27 cellular contexts compared by ENCODE assay signal in the genomic region with DNA sequence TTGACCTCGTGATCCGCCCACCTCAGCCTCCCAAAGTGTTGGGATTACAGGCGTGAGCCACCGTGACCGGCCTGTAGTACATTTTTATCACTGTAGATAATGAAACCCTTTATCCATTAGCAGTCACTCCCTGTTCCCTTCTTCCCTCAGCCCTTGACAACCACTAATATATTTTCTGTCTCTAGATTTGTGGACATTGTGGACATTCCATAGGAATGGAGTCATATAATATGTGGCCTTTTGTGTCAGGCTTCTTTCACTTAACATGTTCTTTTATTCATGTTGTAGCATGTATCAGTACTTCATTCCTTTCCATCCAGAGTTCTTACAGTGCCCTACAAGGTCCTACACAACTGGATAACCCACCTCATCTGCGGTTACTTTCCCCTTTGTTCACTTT. TPM values are rescaled to one million over a fixed set of nuclear protein-coding genes. Genes with fewer than 3 reads are reported as not detected.
DNase-seq lines count a peak whose midpoint lies in the region; ATAC-seq, FAIRE-seq and TF ChIP-seq lines count a peak whose summit lies in the region.
"Had no signal": no experiment of that assay in that cellular context is flagged by ENCODE, and none has a peak within 500 bp of the region (broad histone marks: within the 10 kb centered on the region; RNA-seq: fewer than 3 reads in every experiment).

No MANE protein-coding gene starts in this region.

- H3K27ac ChIP-seq in astrocyte (ENCODE audit: low read depth, low read length) (no peak overlapping the region), small intestine (ENCODE audit: low read depth in 1 of 2, low read length in 1 of 2) (no peak overlapping the region)
- H3K27ac ChIP-seq: ascending aorta, colonic mucosa, KMS-11, lower lobe of right lung, spleen, thyroid gland had no signal

- 86 to 95% (median 93%) methylated on average over 6 of the region's 6 CpGs for WGBS in small intestine, 3 donors

- CTCF ChIA-PET in activated CD4-positive, alpha-beta memory T cell treated with anti-CD3 and anti-CD28 coated beads, Interleukin-2, amount 10 ng/mL, durations not matched to agents 7 days and 5 days (lab: Charles Lee), result no interaction called here

- TF ChIP-seq CTCF in astrocyte (IDR thresholded peaks at IDR 0.05; ENCODE audit: insufficient read depth, low read depth, low read length) (no peak), fibroblast of villous mesenchyme (IDR thresholded peaks at IDR 0.05; ENCODE audit: insufficient read depth, low read depth, low read length) (no peak)

- FAIRE-seq in astrocyte (lab: Jason Lieb, UNC) (no peak), small intestine (lab: Jason Lieb, UNC) (no peak)
- FAIRE-seq: GM12878, HTR-8/SVneo, islet of Langerhans, TTC549 had no signal

- H3K27me3 Mint-ChIP-seq in astrocyte (ENCODE audit: low read depth, unreplicated experiment), result no peaks in the 10 kb centered on the region
- no peaks in the 10 kb centered on the region for H3K27me3 Mint-ChIP-seq in activated CD4-positive, alpha-beta memory T cell treated with anti-CD3 and anti-CD28 coated beads, Interleukin-2, amount 10 ng/mL, durations not matched to agents 7 days and 5 days
- H3K27me3 Mint-ChIP-seq: activated naive CD4-positive, alpha-beta T cell treated with anti-CD3 and anti-CD28 coated beads, Interleukin-2, amount 50 U/mL, for 24 hours; stimulated activated naive CD8-positive, alpha-beta T cell treated with anti-CD3 and anti-CD28 coated beads, Interleukin-15, Interleukin-2, amounts not matched to agents 100 ng/mL and 50 ng/mL, for 24 hours; T-cell had no signal

- peak; percentile 33 for DNase-seq in LHCN-M2 (ENCODE audit: low read depth)
- no peak for DNase-seq in astrocyte (ENCODE audit: low read depth)
- peak; percentile 15 for DNase-seq in fibroblast of villous mesenchyme (ENCODE audit: low read depth)
- peak; percentile 25 for DNase-seq in small intestine
- DNase-seq in activated CD4-positive, alpha-beta memory T cell treated with anti-CD3 and anti-CD28 coated beads, Interleukin-2, amount 10 ng/mL, durations not matched to agents 7 days and 5 days, result no peak
- DNase-seq: colonic mucosa; DMS53; hypothalamus; lower lobe of right lung; NCI-H187; NCI-H69; SHP77 treated with DMSO at 0.1 percent for 48 hours; spleen; stimulated activated CD4-positive, alpha-beta T cell treated with anti-CD3 and anti-CD28 coated beads, Interleukin-4, amount 100 ng/mL, for 24 hours; T-cell; thyroid gland had no signal

- H3K4me1 Mint-ChIP-seq in astrocyte (ENCODE audit: low read depth, unreplicated experiment), result peaks cover 6% of the 10 kb centered on the region
- peaks cover 2% of the 10 kb centered on the region for H3K4me1 Mint-ChIP-seq in activated CD4-positive, alpha-beta memory T cell treated with anti-CD3 and anti-CD28 coated beads, Interleukin-2, amount 10 ng/mL, durations not matched to agents 7 days and 5 days
- H3K4me1 Mint-ChIP-seq: activated naive CD4-positive, alpha-beta T cell treated with anti-CD3 and anti-CD28 coated beads, Interleukin-2, amount 50 U/mL, for 24 hours; T-cell had no signal

- no peak overlapping the region for H3K4me3 Mint-ChIP-seq in astrocyte (ENCODE audit: unreplicated experiment)
- no peak overlapping the region for H3K4me3 Mint-ChIP-seq in activated CD4-positive, alpha-beta memory T cell treated with anti-CD3 and anti-CD28 coated beads, Interleukin-2, amount 10 ng/mL, durations not matched to agents 7 days and 5 days
- H3K4me3 Mint-ChIP-seq: activated naive CD4-positive, alpha-beta T cell treated with anti-CD3 and anti-CD28 coated beads, Interleukin-2, amount 50 U/mL, for 24 hours; activated T-helper 1 cell treated with anti-CD3 and anti-CD28 coated beads, Interleukin-12 subunit alpha, Interleukin-12 subunit beta, Interleukin-2, Interleukin-4 antibody, amounts not matched to agents 30 ng/mL and 10 ng/mL and 1 ng/mL, durations not matched to agents 14 hours and 24 hours and 36 hours; stimulated activated naive CD8-positive, alpha-beta T cell treated with anti-CD3 and anti-CD28 coated beads, Interleukin-15, Interleukin-2, amounts not matched to agents 100 ng/mL and 50 ng/mL, for 24 hours; T-cell had no signal

- H3K4me2 ChIP-seq in astrocyte (ENCODE audit: low read length), result no peak overlapping the region
- H3K4me2 ChIP-seq: KMS-11 had no signal

- peak overlapping the region; percentile 78 for H3K27ac Mint-ChIP-seq in astrocyte (ENCODE audit: unreplicated experiment)
- no peak overlapping the region for H3K27ac Mint-ChIP-seq in activated CD4-positive, alpha-beta memory T cell treated with anti-CD3 and anti-CD28 coated beads, Interleukin-2, amount 10 ng/mL, durations not matched to agents 7 days and 5 days
- H3K27ac Mint-ChIP-seq: activated naive CD4-positive, alpha-beta T cell treated with anti-CD3 and anti-CD28 coated beads, Interleukin-2, amount 50 U/mL, for 24 hours; activated T-helper 1 cell treated with anti-CD3 and anti-CD28 coated beads, Interleukin-12 subunit alpha, Interleukin-12 subunit beta, Interleukin-2, Interleukin-4 antibody, amounts not matched to agents 30 ng/mL and 10 ng/mL and 1 ng/mL, durations not matched to agents 14 hours and 24 hours and 36 hours; stimulated activated naive CD8-positive, alpha-beta T cell treated with anti-CD3 and anti-CD28 coated beads, Interleukin-15, Interleukin-2, amounts not matched to agents 100 ng/mL and 50 ng/mL, for 24 hours; T-cell had no signal

- H3K4me3 ChIP-seq in astrocyte (ENCODE audit: insufficient read depth, low read depth, low read length) (no peak overlapping the region), fibroblast of villous mesenchyme (ENCODE audit: low read depth, low read length) (no peak overlapping the region), small intestine (ENCODE audit: low read depth in 1 of 2, low read length in 2 of 2) (no peak overlapping the region)
- H3K4me3 ChIP-seq: ascending aorta, colonic mucosa, GM12878, lower lobe of right lung, spleen, thyroid gland had no signal

- H3K9me3 ChIP-seq in astrocyte (ENCODE audit: insufficient read depth, low read depth, low read length) (no peaks in the 10 kb centered on the region), small intestine (ENCODE audit: control insufficient read depth, low read depth) (no peaks in the 10 kb centered on the region)
- H3K9me3 ChIP-seq: ascending aorta, colonic mucosa, lower lobe of right lung, spleen, thyroid gland had no signal

- H4K20me1 ChIP-seq in astrocyte (ENCODE audit: insufficient read depth, low read length), result no peaks in the 10 kb centered on the region

- H3K9ac ChIP-seq in astrocyte (ENCODE audit: low read length), result no peak overlapping the region
- H3K9ac ChIP-seq: KMS-11 had no signal

- H3K79me2 ChIP-seq in astrocyte (ENCODE audit: insufficient read depth, low read length), result no peaks in the 10 kb centered on the region

- no peaks in the 10 kb centered on the region for H3K27me3 ChIP-seq in astrocyte (ENCODE audit: insufficient read depth, low read length)
- no peaks in the 10 kb centered on the region for H3K27me3 ChIP-seq in small intestine (ENCODE audit: control insufficient read depth in 2 of 2, insufficient read depth in 2 of 2, low read length in 2 of 2)
- H3K27me3 ChIP-seq: ascending aorta, colonic mucosa, spleen, thyroid gland had no signal

- H3K36me3 ChIP-seq in astrocyte (ENCODE audit: insufficient read depth, low read length) (peaks cover 50% of the 10 kb centered on the region), small intestine (ENCODE audit: control insufficient read depth in 2 of 2, insufficient read depth in 2 of 2, low read length in 2 of 2) (peaks cover 9 to 17% of the 10 kb centered on the region in 2 donors)
- H3K36me3 ChIP-seq: colonic mucosa had no signal

- no peaks in the 10 kb centered on the region for H3K36me3 Mint-ChIP-seq in astrocyte (ENCODE audit: low read depth, unreplicated experiment)
- H3K36me3 Mint-ChIP-seq in activated CD4-positive, alpha-beta memory T cell treated with anti-CD3 and anti-CD28 coated beads, Interleukin-2, amount 10 ng/mL, durations not matched to agents 7 days and 5 days (ENCODE audit: low read depth), result peaks cover 81% of the 10 kb centered on the region

- POLR2A ChIA-PET in activated CD4-positive, alpha-beta memory T cell treated with anti-CD3 and anti-CD28 coated beads, Interleukin-2, amount 10 ng/mL, durations not matched to agents 7 days and 5 days (lab: Charles Lee), result no interaction called here

- H2AFZ ChIP-seq in astrocyte (ENCODE audit: low read depth, low read length), result no peak overlapping the region

- ATAC-seq in esophagus mucosa (no peak), HG03159 (IDR thresholded peaks at IDR 0.05; ENCODE audit: unreplicated experiment) (no peak)
- ATAC-seq: GM12878, T-cell had no signal

- H3K9me3 Mint-ChIP-seq in astrocyte (ENCODE audit: unreplicated experiment), result peaks cover 2% of the 10 kb centered on the region
- H3K9me3 Mint-ChIP-seq in activated CD4-positive, alpha-beta memory T cell treated with anti-CD3 and anti-CD28 coated beads, Interleukin-2, amount 10 ng/mL, durations not matched to agents 7 days and 5 days, result no peaks in the 10 kb centered on the region
- H3K9me3 Mint-ChIP-seq: activated naive CD4-positive, alpha-beta T cell treated with anti-CD3 and anti-CD28 coated beads, Interleukin-2, amount 50 U/mL, for 24 hours; activated T-helper 1 cell treated with anti-CD3 and anti-CD28 coated beads, Interleukin-12 subunit alpha, Interleukin-12 subunit beta, Interleukin-2, Interleukin-4 antibody, amounts not matched to agents 30 ng/mL and 10 ng/mL and 1 ng/mL, durations not matched to agents 14 hours and 24 hours and 36 hours; stimulated activated naive CD8-positive, alpha-beta T cell treated with anti-CD3 and anti-CD28 coated beads, Interleukin-15, Interleukin-2, amounts not matched to agents 100 ng/mL and 50 ng/mL, for 24 hours; T-cell had no signal

- H3K4me1 ChIP-seq in astrocyte (ENCODE audit: insufficient read depth, low read length) (no peaks in the 10 kb centered on the region), small intestine (ENCODE audit: control insufficient read depth in 2 of 2, insufficient read depth in 1 of 2, low read depth in 1 of 2, low read length in 1 of 2) (no peaks in the 10 kb centered on the region)
- H3K4me1 ChIP-seq: ascending aorta, colonic mucosa, lower lobe of right lung, spleen, thyroid gland had no signal

RNA-seq across cellular contexts. Expression of a gene that starts 30.5 kb away (rescaled TPM):
- total RNA-seq in LHCN-M2 (2014; rRNA removed) (186 and 200 TPM in 2 replicates), astrocyte (22.0 and 26.2 TPM in 2 replicates), fibroblast of villous mesenchyme (87.9 and 128 TPM in 2 replicates), esophagus mucosa (84.4 TPM)
- polyA plus RNA-seq in LHCN-M2 (2012), result 68.0 TPM
- 10 to 100 TPM; 10.3 to 35.6 (median 15.1) TPM for polyA plus RNA-seq in small intestine
- 100 to 1,000 TPM; 156 to 161 TPM for total RNA-seq in activated CD4-positive, alpha-beta memory T cell treated with anti-CD3 and anti-CD28 coated beads, Interleukin-2, amount 10 ng/mL, durations not matched to agents 7 days and 5 days

Comparison
In these comparisons a context has a peak if more than half of its experiments do, and no peak if none do; other contexts are left out.
1. DNase-seq: peak in LHCN-M2 (single experiment), fibroblast of villous mesenchyme (single experiment) and small intestine (single experiment); none in astrocyte (single experiment) and activated CD4-positive, alpha-beta memory T cell treated with anti-CD3 and anti-CD28 coated beads, Interleukin-2, amount 10 ng/mL, durations not matched to agents 7 days and 5 days (single experiment).